1 cellular context compared by ENCODE assay signal in the genomic region with DNA sequence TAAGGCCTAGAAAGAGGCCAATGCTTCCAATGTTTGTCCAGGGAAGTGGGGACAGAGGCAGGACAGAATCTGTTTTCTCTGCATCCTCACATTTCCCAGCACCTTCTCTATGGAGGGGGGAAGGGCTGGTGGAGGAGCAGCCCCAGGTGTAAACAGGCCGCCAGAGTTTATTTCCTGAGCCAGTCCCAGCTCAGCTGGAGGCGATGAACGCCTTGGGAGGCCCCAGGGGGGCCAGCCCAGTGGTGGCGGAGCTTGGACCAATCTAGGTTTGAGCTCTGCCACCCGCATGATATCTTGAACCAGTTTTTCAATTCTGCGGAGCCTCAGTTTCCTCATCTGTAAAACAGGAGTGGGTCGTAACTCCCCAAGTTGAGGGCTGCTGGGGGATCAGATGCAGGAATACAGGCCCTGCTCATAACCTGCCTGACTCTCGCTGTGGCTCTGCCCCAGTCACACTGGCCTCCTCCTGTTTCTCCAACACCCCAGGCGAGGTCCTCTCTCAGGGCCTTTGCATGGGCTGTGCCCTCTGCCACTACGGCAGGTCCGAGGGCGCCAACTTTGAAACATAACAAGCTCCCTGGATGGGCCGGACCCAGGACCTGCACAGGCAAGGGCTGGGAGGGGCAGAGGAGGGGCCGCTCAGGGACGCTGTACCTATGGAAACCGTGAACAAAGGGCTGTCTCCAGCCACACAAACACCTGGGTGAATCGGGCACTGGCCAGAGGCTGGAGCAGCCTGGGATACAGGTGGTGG.
TF ChIP-seq lines count a peak whose summit lies in the region.

No MANE protein-coding gene starts in this region.

TF ChIP-seq in HepG2, 621 proteins besides CTCF, POLR2A, EP300 and RAD21 (continued from another document and continues in another):
- TF ChIP-seq, protein P1, sequence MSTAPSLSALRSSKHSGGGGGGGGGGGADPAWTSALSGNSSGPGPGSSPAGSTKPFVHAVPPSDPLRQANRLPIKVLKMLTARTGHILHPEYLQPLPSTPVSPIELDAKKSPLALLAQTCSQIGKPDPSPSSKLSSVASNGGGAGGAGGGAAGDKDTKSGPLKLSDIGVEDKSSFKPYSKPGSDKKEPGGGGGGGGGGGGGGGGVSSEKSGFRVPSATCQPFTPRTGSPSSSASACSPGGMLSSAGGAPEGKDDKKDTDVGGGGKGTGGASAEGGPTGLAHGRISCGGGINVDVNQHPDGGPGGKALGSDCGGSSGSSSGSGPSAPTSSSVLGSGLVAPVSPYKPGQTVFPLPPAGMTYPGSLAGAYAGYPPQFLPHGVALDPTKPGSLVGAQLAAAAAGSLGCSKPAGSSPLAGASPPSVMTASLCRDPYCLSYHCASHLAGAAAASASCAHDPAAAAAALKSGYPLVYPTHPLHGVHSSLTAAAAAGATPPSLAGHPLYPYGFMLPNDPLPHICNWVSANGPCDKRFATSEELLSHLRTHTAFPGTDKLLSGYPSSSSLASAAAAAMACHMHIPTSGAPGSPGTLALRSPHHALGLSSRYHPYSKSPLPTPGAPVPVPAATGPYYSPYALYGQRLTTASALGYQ (CRISPR knock-in tag; IDR thresholded peaks at IDR 0.05), result no peak
- TF ChIP-seq MTF1 (CRISPR knock-in tag; IDR thresholded peaks at IDR 0.05) (no peak), ZNF670 (CRISPR knock-in tag; IDR thresholded peaks at IDR 0.05; ENCODE audit: borderline replicate concordance) (no peak), RCOR2 (CRISPR knock-in tag; IDR thresholded peaks at IDR 0.05) (no peak), HNRNPH1 (optimal IDR thresholded peaks at IDR 0.05; ENCODE audit: low read depth, low read length) (no peak), PHF20 (CRISPR knock-in tag; IDR thresholded peaks at IDR 0.05) (no peak), ZMYM4 (CRISPR knock-in tag; IDR thresholded peaks at IDR 0.05) (no peak), ZNF567 (CRISPR knock-in tag; IDR thresholded peaks at IDR 0.05; ENCODE audit: borderline replicate concordance) (no peak), ZNF724P (CRISPR knock-in tag; IDR thresholded peaks at IDR 0.05; ENCODE audit: borderline replicate concordance) (no peak), SYNCRIP (IDR thresholded peaks at IDR 0.05; ENCODE audit: insufficient read depth, low read depth, low read length) (no peak), NR3C1 (CRISPR knock-in tag; IDR thresholded peaks at IDR 0.05) (no peak), ZNF878 (CRISPR knock-in tag; IDR thresholded peaks at IDR 0.05) (no peak), ZNF546 (CRISPR knock-in tag; conservative IDR thresholded peaks at IDR 0.05) (no peak), HNRNPL (IDR thresholded peaks at IDR 0.05; ENCODE audit: low read depth, low read length) (0 out of 2 replicates have a peak, but pooled peaks have one; percentile 26), ZMAT3 (CRISPR knock-in tag; conservative IDR thresholded peaks at IDR 0.05) (no peak), FOXA1 (IDR thresholded peaks at IDR 0.05) (no peak), FOXA1 (CRISPR knock-in tag; IDR thresholded peaks at IDR 0.05) (no peak), TCF12 (IDR thresholded peaks at IDR 0.05) (no peak), TCF12 (CRISPR knock-in tag; IDR thresholded peaks at IDR 0.05) (no peak), DNMT3B (CRISPR knock-in tag; conservative IDR thresholded peaks at IDR 0.05) (no peak), ZNF644 (CRISPR knock-in tag; IDR thresholded peaks at IDR 0.05; ENCODE audit: low read depth) (no peak), ARHGAP35 (CRISPR knock-in tag; IDR thresholded peaks at IDR 0.05; ENCODE audit: borderline replicate concordance) (no peak), ATF7-NPFF (CRISPR knock-in tag; IDR thresholded peaks at IDR 0.05; ENCODE audit: low read depth) (no peak), ZNF547 (CRISPR knock-in tag; IDR thresholded peaks at IDR 0.05) (no peak), GATA4 (IDR thresholded peaks at IDR 0.05; ENCODE audit: borderline replicate concordance, low read depth) (no peak), ZNF550 (CRISPR knock-in tag; IDR thresholded peaks at IDR 0.05; ENCODE audit: borderline replicate concordance) (no peak)
- TF ChIP-seq, protein P2, sequence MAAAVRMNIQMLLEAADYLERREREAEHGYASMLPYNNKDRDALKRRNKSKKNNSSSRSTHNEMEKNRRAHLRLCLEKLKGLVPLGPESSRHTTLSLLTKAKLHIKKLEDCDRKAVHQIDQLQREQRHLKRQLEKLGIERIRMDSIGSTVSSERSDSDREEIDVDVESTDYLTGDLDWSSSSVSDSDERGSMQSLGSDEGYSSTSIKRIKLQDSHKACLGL (CRISPR knock-in tag; IDR thresholded peaks at IDR 0.05), result no peak; the same call in 1 of the 2 replicates
- TF ChIP-seq, protein P3, sequence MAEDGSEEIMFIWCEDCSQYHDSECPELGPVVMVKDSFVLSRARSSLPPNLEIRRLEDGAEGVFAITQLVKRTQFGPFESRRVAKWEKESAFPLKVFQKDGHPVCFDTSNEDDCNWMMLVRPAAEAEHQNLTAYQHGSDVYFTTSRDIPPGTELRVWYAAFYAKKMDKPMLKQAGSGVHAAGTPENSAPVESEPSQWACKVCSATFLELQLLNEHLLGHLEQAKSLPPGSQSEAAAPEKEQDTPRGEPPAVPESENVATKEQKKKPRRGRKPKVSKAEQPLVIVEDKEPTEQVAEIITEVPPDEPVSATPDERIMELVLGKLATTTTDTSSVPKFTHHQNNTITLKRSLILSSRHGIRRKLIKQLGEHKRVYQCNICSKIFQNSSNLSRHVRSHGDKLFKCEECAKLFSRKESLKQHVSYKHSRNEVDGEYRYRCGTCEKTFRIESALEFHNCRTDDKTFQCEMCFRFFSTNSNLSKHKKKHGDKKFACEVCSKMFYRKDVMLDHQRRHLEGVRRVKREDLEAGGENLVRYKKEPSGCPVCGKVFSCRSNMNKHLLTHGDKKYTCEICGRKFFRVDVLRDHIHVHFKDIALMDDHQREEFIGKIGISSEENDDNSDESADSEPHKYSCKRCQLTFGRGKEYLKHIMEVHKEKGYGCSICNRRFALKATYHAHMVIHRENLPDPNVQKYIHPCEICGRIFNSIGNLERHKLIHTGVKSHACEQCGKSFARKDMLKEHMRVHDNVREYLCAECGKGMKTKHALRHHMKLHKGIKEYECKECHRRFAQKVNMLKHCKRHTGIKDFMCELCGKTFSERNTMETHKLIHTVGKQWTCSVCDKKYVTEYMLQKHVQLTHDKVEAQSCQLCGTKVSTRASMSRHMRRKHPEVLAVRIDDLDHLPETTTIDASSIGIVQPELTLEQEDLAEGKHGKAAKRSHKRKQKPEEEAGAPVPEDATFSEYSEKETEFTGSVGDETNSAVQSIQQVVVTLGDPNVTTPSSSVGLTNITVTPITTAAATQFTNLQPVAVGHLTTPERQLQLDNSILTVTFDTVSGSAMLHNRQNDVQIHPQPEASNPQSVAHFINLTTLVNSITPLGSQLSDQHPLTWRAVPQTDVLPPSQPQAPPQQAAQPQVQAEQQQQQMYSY (CRISPR knock-in tag; IDR thresholded peaks at IDR 0.05), result no peak
- TF ChIP-seq, protein P4, sequence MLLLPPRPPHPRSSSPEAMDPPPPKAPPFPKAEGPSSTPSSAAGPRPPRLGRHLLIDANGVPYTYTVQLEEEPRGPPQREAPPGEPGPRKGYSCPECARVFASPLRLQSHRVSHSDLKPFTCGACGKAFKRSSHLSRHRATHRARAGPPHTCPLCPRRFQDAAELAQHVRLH (CRISPR knock-in tag; IDR thresholded peaks at IDR 0.05; ENCODE audit: borderline replicate concordance, low read depth), result 0 out of 2 replicates have a peak, but pooled peaks have one; percentile 23
- TF ChIP-seq, protein P5, sequence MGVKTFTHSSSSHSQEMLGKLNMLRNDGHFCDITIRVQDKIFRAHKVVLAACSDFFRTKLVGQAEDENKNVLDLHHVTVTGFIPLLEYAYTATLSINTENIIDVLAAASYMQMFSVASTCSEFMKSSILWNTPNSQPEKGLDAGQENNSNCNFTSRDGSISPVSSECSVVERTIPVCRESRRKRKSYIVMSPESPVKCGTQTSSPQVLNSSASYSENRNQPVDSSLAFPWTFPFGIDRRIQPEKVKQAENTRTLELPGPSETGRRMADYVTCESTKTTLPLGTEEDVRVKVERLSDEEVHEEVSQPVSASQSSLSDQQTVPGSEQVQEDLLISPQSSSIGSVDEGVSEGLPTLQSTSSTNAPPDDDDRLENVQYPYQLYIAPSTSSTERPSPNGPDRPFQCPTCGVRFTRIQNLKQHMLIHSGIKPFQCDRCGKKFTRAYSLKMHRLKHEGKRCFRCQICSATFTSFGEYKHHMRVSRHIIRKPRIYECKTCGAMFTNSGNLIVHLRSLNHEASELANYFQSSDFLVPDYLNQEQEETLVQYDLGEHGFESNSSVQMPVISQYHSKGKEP (CRISPR knock-in tag; IDR thresholded peaks at IDR 0.05), result no peak
- TF ChIP-seq, protein P6, sequence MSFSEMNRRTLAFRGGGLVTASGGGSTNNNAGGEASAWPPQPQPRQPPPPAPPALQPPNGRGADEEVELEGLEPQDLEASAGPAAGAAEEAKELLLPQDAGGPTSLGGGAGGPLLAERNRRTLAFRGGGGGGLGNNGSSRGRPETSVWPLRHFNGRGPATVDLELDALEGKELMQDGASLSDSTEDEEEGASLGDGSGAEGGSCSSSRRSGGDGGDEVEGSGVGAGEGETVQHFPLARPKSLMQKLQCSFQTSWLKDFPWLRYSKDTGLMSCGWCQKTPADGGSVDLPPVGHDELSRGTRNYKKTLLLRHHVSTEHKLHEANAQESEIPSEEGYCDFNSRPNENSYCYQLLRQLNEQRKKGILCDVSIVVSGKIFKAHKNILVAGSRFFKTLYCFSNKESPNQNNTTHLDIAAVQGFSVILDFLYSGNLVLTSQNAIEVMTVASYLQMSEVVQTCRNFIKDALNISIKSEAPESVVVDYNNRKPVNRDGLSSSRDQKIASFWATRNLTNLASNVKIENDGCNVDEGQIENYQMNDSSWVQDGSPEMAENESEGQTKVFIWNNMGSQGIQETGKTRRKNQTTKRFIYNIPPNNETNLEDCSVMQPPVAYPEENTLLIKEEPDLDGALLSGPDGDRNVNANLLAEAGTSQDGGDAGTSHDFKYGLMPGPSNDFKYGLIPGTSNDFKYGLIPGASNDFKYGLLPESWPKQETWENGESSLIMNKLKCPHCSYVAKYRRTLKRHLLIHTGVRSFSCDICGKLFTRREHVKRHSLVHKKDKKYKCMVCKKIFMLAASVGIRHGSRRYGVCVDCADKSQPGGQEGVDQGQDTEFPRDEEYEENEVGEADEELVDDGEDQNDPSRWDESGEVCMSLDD (CRISPR knock-in tag; IDR thresholded peaks at IDR 0.05; ENCODE audit: borderline replicate concordance), result no peak
- TF ChIP-seq, protein P7, sequence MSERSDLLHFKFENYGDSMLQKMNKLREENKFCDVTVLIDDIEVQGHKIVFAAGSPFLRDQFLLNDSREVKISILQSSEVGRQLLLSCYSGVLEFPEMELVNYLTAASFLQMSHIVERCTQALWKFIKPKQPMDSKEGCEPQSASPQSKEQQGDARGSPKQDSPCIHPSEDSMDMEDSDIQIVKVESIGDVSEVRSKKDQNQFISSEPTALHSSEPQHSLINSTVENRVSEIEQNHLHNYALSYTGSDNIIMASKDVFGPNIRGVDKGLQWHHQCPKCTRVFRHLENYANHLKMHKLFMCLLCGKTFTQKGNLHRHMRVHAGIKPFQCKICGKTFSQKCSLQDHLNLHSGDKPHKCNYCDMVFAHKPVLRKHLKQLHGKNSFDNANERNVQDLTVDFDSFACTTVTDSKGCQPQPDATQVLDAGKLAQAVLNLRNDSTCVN (CRISPR knock-in tag; IDR thresholded peaks at IDR 0.05; ENCODE audit: borderline replicate concordance), result no peak
- TF ChIP-seq, protein P8, sequence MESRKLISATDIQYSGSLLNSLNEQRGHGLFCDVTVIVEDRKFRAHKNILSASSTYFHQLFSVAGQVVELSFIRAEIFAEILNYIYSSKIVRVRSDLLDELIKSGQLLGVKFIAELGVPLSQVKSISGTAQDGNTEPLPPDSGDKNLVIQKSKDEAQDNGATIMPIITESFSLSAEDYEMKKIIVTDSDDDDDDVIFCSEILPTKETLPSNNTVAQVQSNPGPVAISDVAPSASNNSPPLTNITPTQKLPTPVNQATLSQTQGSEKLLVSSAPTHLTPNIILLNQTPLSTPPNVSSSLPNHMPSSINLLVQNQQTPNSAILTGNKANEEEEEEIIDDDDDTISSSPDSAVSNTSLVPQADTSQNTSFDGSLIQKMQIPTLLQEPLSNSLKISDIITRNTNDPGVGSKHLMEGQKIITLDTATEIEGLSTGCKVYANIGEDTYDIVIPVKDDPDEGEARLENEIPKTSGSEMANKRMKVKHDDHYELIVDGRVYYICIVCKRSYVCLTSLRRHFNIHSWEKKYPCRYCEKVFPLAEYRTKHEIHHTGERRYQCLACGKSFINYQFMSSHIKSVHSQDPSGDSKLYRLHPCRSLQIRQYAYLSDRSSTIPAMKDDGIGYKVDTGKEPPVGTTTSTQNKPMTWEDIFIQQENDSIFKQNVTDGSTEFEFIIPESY (CRISPR knock-in tag; IDR thresholded peaks at IDR 0.05), result 0 out of 2 replicates have a peak, but pooled peaks have one; percentile 15
- TF ChIP-seq, protein P9, sequence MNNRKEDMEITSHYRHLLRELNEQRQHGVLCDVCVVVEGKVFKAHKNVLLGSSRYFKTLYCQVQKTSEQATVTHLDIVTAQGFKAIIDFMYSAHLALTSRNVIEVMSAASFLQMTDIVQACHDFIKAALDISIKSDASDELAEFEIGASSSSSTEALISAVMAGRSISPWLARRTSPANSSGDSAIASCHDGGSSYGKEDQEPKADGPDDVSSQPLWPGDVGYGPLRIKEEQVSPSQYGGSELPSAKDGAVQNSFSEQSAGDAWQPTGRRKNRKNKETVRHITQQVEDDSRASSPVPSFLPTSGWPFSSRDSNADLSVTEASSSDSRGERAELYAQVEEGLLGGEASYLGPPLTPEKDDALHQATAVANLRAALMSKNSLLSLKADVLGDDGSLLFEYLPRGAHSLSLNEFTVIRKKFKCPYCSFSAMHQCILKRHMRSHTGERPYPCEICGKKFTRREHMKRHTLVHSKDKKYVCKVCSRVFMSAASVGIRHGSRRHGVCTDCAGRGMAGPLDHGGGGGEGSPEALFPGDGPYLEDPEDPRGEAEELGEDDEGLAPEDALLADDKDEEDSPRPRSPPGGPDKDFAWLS (CRISPR knock-in tag; IDR thresholded peaks at IDR 0.05; ENCODE audit: borderline replicate concordance), result no peak
- TF ChIP-seq, protein P10, sequence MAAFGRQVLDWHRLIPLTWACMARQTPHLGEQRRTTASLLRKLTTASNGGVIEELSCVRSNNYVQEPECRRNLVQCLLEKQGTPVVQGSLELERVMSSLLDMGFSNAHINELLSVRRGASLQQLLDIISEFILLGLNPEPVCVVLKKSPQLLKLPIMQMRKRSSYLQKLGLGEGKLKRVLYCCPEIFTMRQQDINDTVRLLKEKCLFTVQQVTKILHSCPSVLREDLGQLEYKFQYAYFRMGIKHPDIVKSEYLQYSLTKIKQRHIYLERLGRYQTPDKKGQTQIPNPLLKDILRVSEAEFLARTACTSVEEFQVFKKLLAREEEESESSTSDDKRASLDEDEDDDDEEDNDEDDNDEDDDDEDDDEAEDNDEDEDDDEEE (CRISPR knock-in tag; IDR thresholded peaks at IDR 0.05), result peak; percentile 65; the same call in 1 of the 2 replicates
- TF ChIP-seq, protein P11, sequence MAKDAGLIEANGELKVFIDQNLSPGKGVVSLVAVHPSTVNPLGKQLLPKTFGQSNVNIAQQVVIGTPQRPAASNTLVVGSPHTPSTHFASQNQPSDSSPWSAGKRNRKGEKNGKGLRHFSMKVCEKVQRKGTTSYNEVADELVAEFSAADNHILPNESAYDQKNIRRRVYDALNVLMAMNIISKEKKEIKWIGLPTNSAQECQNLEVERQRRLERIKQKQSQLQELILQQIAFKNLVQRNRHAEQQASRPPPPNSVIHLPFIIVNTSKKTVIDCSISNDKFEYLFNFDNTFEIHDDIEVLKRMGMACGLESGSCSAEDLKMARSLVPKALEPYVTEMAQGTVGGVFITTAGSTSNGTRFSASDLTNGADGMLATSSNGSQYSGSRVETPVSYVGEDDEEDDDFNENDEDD (CRISPR knock-in tag; IDR thresholded peaks at IDR 0.05; ENCODE audit: borderline replicate concordance), result peak; percentile 77; the same call in 1 of the 2 replicates
- TF ChIP-seq, protein P12, sequence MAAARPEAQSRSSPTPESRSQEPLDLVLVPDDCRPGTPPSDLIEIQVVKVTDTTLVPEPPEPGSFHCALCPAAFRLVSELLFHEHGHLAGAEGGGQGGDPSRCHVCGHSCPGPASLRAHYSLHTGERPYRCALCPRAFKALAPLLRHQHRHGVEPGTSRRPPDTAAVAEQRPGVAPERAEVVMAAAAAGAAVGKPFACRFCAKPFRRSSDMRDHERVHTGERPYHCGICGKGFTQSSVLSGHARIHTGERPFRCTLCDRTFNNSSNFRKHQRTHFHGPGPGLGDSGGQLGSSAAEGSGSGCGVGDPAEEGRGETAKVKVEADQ (CRISPR knock-in tag; IDR thresholded peaks at IDR 0.05; ENCODE audit: borderline replicate concordance), result no peak
